In genomic region chr1:26839339-26839722, GRCh38 we compare ENCODE assay signal across 12 cellular contexts. TPM values are rescaled to one million over a fixed set of nuclear protein-coding genes. Genes with fewer than 3 reads are reported as not detected.
DNase-seq lines count a peak whose midpoint lies in the region; ATAC-seq and TF ChIP-seq lines count a peak whose summit lies in the region.
"Had no signal": no experiment of that assay in that cellular context is flagged by ENCODE, and none has a peak within 500 bp of the region (broad histone marks: within the 10 kb centered on the region; RNA-seq: fewer than 3 reads in every experiment).

No MANE protein-coding gene starts in this region.

- no peaks in the 10 kb centered on the region for H3K4me1 Mint-ChIP-seq in endothelial cell (ENCODE audit: unreplicated experiment)

- H3K36me3 Mint-ChIP-seq in endothelial cell (ENCODE audit: low read depth, unreplicated experiment): peaks cover 22% of the 10 kb centered on the region

- H3K4me3 Mint-ChIP-seq in endothelial cell (ENCODE audit: unreplicated experiment): peak overlapping the region; percentile 21

- H3K27me3 Mint-ChIP-seq in endothelial cell (ENCODE audit: unreplicated experiment): peaks cover 2% of the 10 kb centered on the region

- no peak for DNase-seq in endothelial cell (ENCODE audit: low spot score)
- DNase-seq in HEK293T (ENCODE audit: extremely low spot score): no peak
- DNase-seq: cortex of kidney, DMS 273 treated with DMSO at 0.1 percent for 48 hours, glutamatergic neuron, KG1, midbrain, SK-N-SH had no signal

- no peak overlapping the region for H3K27ac Mint-ChIP-seq in endothelial cell (ENCODE audit: unreplicated experiment)

- CTCF ChIA-PET in HEK293T (lab: Yijun Ruan, JAX): no interaction called here

- POLR2A ChIA-PET in HEK293T (lab: Yijun Ruan, JAX): interaction anchor here (0.6 to 0.9 kb wide), 2 partner anchors 14 to 26 kb away, joined by 3 read pairs; no protein-coding TSS in a partner anchor

- ATAC-seq in GM19025 (IDR thresholded peaks at IDR 0.05; ENCODE audit: low read depth, unreplicated experiment) (peak; percentile 12), HG03097 (IDR thresholded peaks at IDR 0.05; ENCODE audit: low FRiP score, unreplicated experiment) (peak; percentile 16), GM18867 (IDR thresholded peaks at IDR 0.05; ENCODE audit: unreplicated experiment) (no peak), GM21619 (IDR thresholded peaks at IDR 0.05; ENCODE audit: unreplicated experiment) (no peak)

- no peak for TF ChIP-seq CTCF in endothelial cell (IDR thresholded peaks at IDR 0.05; ENCODE audit: unreplicated experiment)

- no peaks in the 10 kb centered on the region for H3K9me3 Mint-ChIP-seq in endothelial cell (ENCODE audit: unreplicated experiment)

TF ChIP-seq in HEK293T, 16 proteins besides CTCF, POLR2A, EP300 and RAD21:
- TF ChIP-seq FOXM1 (IDR thresholded peaks at IDR 0.05; ENCODE audit: borderline replicate concordance): no peak

RNA-seq across cellular contexts. Expression of gene ZDHHC18, which starts 12.8 kb away (rescaled TPM):
- total RNA-seq in endothelial cell (ENCODE audit: unreplicated experiment): 32.4 TPM

RNA-seq across cellular contexts. Expression of gene SFN, which starts 23.6 kb away (rescaled TPM):
- 0.54 TPM for total RNA-seq in endothelial cell (ENCODE audit: unreplicated experiment)

RNA-seq across cellular contexts. Expression of gene GPN2, which starts 50.8 kb away (rescaled TPM):
- total RNA-seq in endothelial cell (ENCODE audit: unreplicated experiment): 31.4 TPM

RNA-seq across cellular contexts. Expression of gene PIGV, which starts 51.6 kb away (rescaled TPM):
- total RNA-seq in endothelial cell (ENCODE audit: unreplicated experiment): 7.6 TPM

Comparison
In these comparisons a context has a peak if more than half of its experiments do, and no peak if none do; other contexts are left out.
1. ATAC-seq: peak in GM19025 (single experiment) and HG03097 (single experiment); none in GM18867 (single experiment) and GM21619 (single experiment).